ENCODE assay signal across 1 cellular context in genomic region chr3:10164546-10165393, GRCh38.
A peak's percentile ranks its signal among the peaks of the same experiment; 100 is the strongest.
TF ChIP-seq lines count a peak whose summit lies in the region.

Gene IRAK2 (plus strand): TSS chr3:10164919. CDS start chr3:10164955, 36 bp downstream.

TF ChIP-seq in HepG2, 621 proteins besides CTCF, POLR2A, EP300 and RAD21 (continued from another document and continues in another):
- no peak for TF ChIP-seq ZFP36 (IDR thresholded peaks at IDR 0.05; ENCODE audit: borderline replicate concordance, low read depth, low read length, partially characterized antibody)
- no peak for TF ChIP-seq BRD4 (CRISPR knock-in tag; IDR thresholded peaks at IDR 0.05)
- TF ChIP-seq CERS6 (CRISPR knock-in tag; IDR thresholded peaks at IDR 0.05): no peak
- no peak; the same call in 1 of the 2 replicates for TF ChIP-seq CHCHD3 (CRISPR knock-in tag; IDR thresholded peaks at IDR 0.05)
- no peak for TF ChIP-seq ZNF24 (IDR thresholded peaks at IDR 0.05)
- no peak for TF ChIP-seq MZF1 (CRISPR knock-in tag; IDR thresholded peaks at IDR 0.05; ENCODE audit: borderline replicate concordance)
- TF ChIP-seq JDP2 (CRISPR knock-in tag; IDR thresholded peaks at IDR 0.05; ENCODE audit: borderline replicate concordance): no peak
- no peak for TF ChIP-seq GRHL1 (CRISPR knock-in tag; conservative IDR thresholded peaks at IDR 0.05)
- TF ChIP-seq TFDP2 (CRISPR knock-in tag; IDR thresholded peaks at IDR 0.05): no peak; the same call in 1 of the 2 replicates
- TF ChIP-seq ZBTB49 (CRISPR knock-in tag; IDR thresholded peaks at IDR 0.05; ENCODE audit: borderline replicate concordance): no peak
- no peak for TF ChIP-seq ZNF33B (CRISPR knock-in tag; IDR thresholded peaks at IDR 0.05)
- TF ChIP-seq ZBTB25 (CRISPR knock-in tag; IDR thresholded peaks at IDR 0.05): no peak
- peak; percentile 65 for TF ChIP-seq GABPB1 (CRISPR knock-in tag; IDR thresholded peaks at IDR 0.05)
- TF ChIP-seq ZNF781 (CRISPR knock-in tag; IDR thresholded peaks at IDR 0.05; ENCODE audit: borderline replicate concordance, not compliant biosample characterization): no peak
- no peak for TF ChIP-seq ZNF275 (CRISPR knock-in tag; IDR thresholded peaks at IDR 0.05; ENCODE audit: borderline replicate concordance)
- TF ChIP-seq ZFX (CRISPR knock-in tag; IDR thresholded peaks at IDR 0.05; ENCODE audit: low read depth): peak; percentile 88
- peak in 1 of 2 experiments; percentile 65; a peak in 1 of 4 replicates for TF ChIP-seq KLF16 (CRISPR knock-in tag; IDR thresholded peaks at IDR 0.05)
- no peak for TF ChIP-seq E2F2 (CRISPR knock-in tag; IDR thresholded peaks at IDR 0.05; ENCODE audit: borderline replicate concordance)
- TF ChIP-seq KDM2A (CRISPR knock-in tag; IDR thresholded peaks at IDR 0.05; ENCODE audit: borderline replicate concordance, low read depth): peak; percentile 79; the same call in 1 of the 2 replicates
- TF ChIP-seq NFIC (IDR thresholded peaks at IDR 0.05; ENCODE audit: low read length): no peak
- TF ChIP-seq HBP1 (CRISPR knock-in tag; IDR thresholded peaks at IDR 0.05; ENCODE audit: low read depth): no peak
- TF ChIP-seq ZBTB39 (CRISPR knock-in tag; IDR thresholded peaks at IDR 0.05): no peak
- TF ChIP-seq USF2 (IDR thresholded peaks at IDR 0.05; ENCODE audit: low read depth, low read length): no peak
- TF ChIP-seq USF2 (CRISPR knock-in tag; IDR thresholded peaks at IDR 0.05; ENCODE audit: borderline replicate concordance): no peak
- TF ChIP-seq NBN (conservative IDR thresholded peaks at IDR 0.05): no peak
- TF ChIP-seq HNRNPL (IDR thresholded peaks at IDR 0.05; ENCODE audit: low read depth, low read length): peak; percentile 43; the same call in 1 of the 2 replicates
- TF ChIP-seq ZNF577 (CRISPR knock-in tag; IDR thresholded peaks at IDR 0.05; ENCODE audit: borderline replicate concordance, low read depth): no peak
- TF ChIP-seq MLX (CRISPR knock-in tag; IDR thresholded peaks at IDR 0.05): no peak
- no peak for TF ChIP-seq ZNF382 (CRISPR knock-in tag; IDR thresholded peaks at IDR 0.05; ENCODE audit: borderline replicate concordance)
- no peak for TF ChIP-seq PBX3 (CRISPR knock-in tag; IDR thresholded peaks at IDR 0.05; ENCODE audit: borderline replicate concordance)
- peak; percentile 45; the same call in 1 of the 2 replicates for TF ChIP-seq MTERF4 (CRISPR knock-in tag; IDR thresholded peaks at IDR 0.05)
- no peak for TF ChIP-seq ATF6 (CRISPR knock-in tag; conservative IDR thresholded peaks at IDR 0.05)
- TF ChIP-seq TCF7 (IDR thresholded peaks at IDR 0.05; ENCODE audit: low read depth): no peak
- TF ChIP-seq HOXA9 (CRISPR knock-in tag; IDR thresholded peaks at IDR 0.05; ENCODE audit: borderline replicate concordance): 0 out of 2 replicates have a peak, but pooled peaks have one; percentile 52
